11 cellular contexts compared by ENCODE assay signal in the genomic region with DNA sequence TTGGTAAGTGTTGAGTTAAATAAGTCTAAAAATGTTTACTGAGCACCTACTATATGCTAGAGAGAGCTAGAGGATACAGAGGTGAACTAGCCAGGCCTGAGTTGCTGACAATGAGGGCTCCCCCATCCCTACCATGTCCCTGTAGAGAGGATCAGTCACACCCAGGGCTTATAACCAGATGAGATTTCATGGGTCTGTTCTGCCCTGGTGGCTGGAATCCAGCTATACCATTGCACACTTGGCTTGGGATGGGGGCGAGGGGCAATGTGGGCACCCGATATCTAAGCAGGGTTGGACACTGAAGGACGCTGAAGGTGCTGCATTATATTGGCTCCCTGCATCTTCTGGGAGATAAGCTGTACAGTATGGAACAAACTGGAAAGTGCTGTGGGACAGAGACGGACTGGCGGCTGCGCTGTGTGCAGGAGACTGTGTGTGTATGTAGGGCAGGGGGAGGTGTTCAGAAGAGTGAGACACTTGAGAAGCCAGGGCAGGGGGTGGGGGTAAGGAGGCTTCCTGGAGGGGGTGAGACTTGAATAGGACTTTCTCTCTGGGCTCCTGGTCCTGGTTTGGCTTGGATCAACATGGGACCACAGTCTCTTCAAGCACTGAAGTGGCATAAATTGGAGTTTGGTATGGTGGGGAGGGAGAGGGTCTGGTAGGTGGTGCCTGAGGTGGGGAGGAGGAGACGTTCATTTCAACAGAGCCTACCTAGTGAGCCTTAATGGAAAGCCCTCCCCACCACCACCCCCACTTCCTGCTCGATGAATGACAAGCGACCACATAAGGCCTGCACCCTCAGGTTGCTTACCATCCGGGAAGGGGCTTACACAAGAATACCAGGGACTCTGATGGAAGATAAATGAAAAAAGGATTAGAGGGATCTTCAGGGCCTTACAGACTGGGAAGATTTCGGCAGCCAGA. TPM values are rescaled to one million over a fixed set of nuclear protein-coding genes. Genes with fewer than 3 reads are reported as not detected.
DNase-seq lines count a peak whose midpoint lies in the region; ATAC-seq lines count a peak whose summit lies in the region.
"Had no signal": no experiment of that assay in that cellular context is flagged by ENCODE, and none has a peak within 500 bp of the region (broad histone marks: within the 10 kb centered on the region; RNA-seq: fewer than 3 reads in every experiment).

No MANE protein-coding gene starts in this region.

- peaks cover 0 to 4% (median 0%) of the 10 kb centered on the region in 11 experiments; a peak in 1 of 22 replicates for H4K20me1 ChIP-seq in BLaER1 treated with 17β-estradiol and CSF1 and Interleukin-3, amounts not matched to agents 10 nM and 100 nM
- 0 out of 2 replicates have a peak, but pooled peaks cover 6% of the 10 kb centered on the region for H4K20me1 ChIP-seq in Karpas-422 (ENCODE audit: insufficient read depth, low read depth, low read length)

- H3K27me3 ChIP-seq in BLaER1 treated with 17β-estradiol and CSF1 and Interleukin-3, amounts not matched to agents 10 nM and 100 nM = no peaks in the 10 kb centered on the region
- no peaks in the 10 kb centered on the region for H3K27me3 ChIP-seq in Karpas-422 (ENCODE audit: low read length)
- H3K27me3 ChIP-seq: left lung had no signal

- no peak for DNase-seq in Karpas-422
- DNase-seq in activated naive CD8-positive, alpha-beta T cell treated with anti-CD3 and anti-CD28 coated beads, Interleukin-2, amount 10 ng/mL, durations not matched to agents 7 days and 5 days = no peak
- DNase-seq in natural killer cell treated with Interleukin-12 subunit alpha and Interleukin-12 subunit beta and Interleukin-15 and Interleukin-18, amount 100 ng/mL, for 72 hours (ENCODE audit: low spot score) = peak; percentile 20
- no peak for DNase-seq in SK-N-DZ (ENCODE audit: low spot score)
- DNase-seq: DMS79, NCI-H748 treated with DMSO at 0.1 percent for 48 hours had no signal

- H3K4me3 ChIP-seq in BLaER1 treated with 17β-estradiol and CSF1 and Interleukin-3, amounts not matched to agents 10 nM and 100 nM = peak overlapping the region in 9 of 10 experiments; percentile 22 to 72 (median 66); a peak in 14 of 20 replicates
- H3K4me3 ChIP-seq in Karpas-422 (ENCODE audit: low read length) = peak overlapping the region; percentile 65; the same call in 1 of the 2 replicates

- H3K9me3 Mint-ChIP-seq in activated naive CD8-positive, alpha-beta T cell treated with anti-CD3 and anti-CD28 coated beads, Interleukin-2, amount 10 ng/mL, durations not matched to agents 7 days and 5 days = no peaks in the 10 kb centered on the region
- no peaks in the 10 kb centered on the region for H3K9me3 Mint-ChIP-seq in natural killer cell treated with Interleukin-12 subunit alpha and Interleukin-12 subunit beta and Interleukin-15 and Interleukin-18, amount 100 ng/mL, for 72 hours

- H3K36me3 Mint-ChIP-seq in activated naive CD8-positive, alpha-beta T cell treated with anti-CD3 and anti-CD28 coated beads, Interleukin-2, amount 10 ng/mL, durations not matched to agents 7 days and 5 days = peaks cover 14% of the 10 kb centered on the region
- no peaks in the 10 kb centered on the region for H3K36me3 Mint-ChIP-seq in natural killer cell treated with Interleukin-12 subunit alpha and Interleukin-12 subunit beta and Interleukin-15 and Interleukin-18, amount 100 ng/mL, for 72 hours

- no peaks in the 10 kb centered on the region for H3K27me3 Mint-ChIP-seq in activated naive CD8-positive, alpha-beta T cell treated with anti-CD3 and anti-CD28 coated beads, Interleukin-2, amount 10 ng/mL, durations not matched to agents 7 days and 5 days
- no peaks in the 10 kb centered on the region for H3K27me3 Mint-ChIP-seq in natural killer cell treated with Interleukin-12 subunit alpha and Interleukin-12 subunit beta and Interleukin-15 and Interleukin-18, amount 100 ng/mL, for 72 hours

- H3K9me2 ChIP-seq in Karpas-422 (replicated peaks; ENCODE audit: insufficient read depth, low read length) = no peaks in the 10 kb centered on the region

- H3K9me3 ChIP-seq in BLaER1 treated with 17β-estradiol and CSF1 and Interleukin-3, amounts not matched to agents 10 nM and 100 nM (replicated peaks in 1 of 11) = no peaks in the 10 kb centered on the region
- no peaks in the 10 kb centered on the region for H3K9me3 ChIP-seq in Karpas-422 (ENCODE audit: low read length)
- H3K9me3 ChIP-seq: left lung had no signal

- H3K27ac ChIP-seq in BLaER1 treated with 17β-estradiol and CSF1 and Interleukin-3, amounts not matched to agents 10 nM and 100 nM = peak overlapping the region in 9 of 11 experiments; percentile 88 to 96 (median 92); a peak in 17 of 22 replicates
- no peak overlapping the region for H3K27ac ChIP-seq in Karpas-422 (ENCODE audit: low read length)

- no peak for ATAC-seq in activated naive CD8-positive, alpha-beta T cell treated with anti-CD3 and anti-CD28 coated beads, Interleukin-2, amount 10 ng/mL, durations not matched to agents 7 days and 5 days (ENCODE audit: low read depth)
- no peak for ATAC-seq in natural killer cell treated with Interleukin-12 subunit alpha and Interleukin-12 subunit beta and Interleukin-15 and Interleukin-18, amount 100 ng/mL, for 72 hours
- ATAC-seq in GM21529 (IDR thresholded peaks at IDR 0.05; ENCODE audit: unreplicated experiment) (no peak), HG03135 (IDR thresholded peaks at IDR 0.05; ENCODE audit: unreplicated experiment) (no peak), GM19035 (IDR thresholded peaks at IDR 0.05; ENCODE audit: unreplicated experiment) (no peak)
- ATAC-seq: left lung had no signal

- peaks cover 56% of the 10 kb centered on the region for H3K4me1 Mint-ChIP-seq in activated naive CD8-positive, alpha-beta T cell treated with anti-CD3 and anti-CD28 coated beads, Interleukin-2, amount 10 ng/mL, durations not matched to agents 7 days and 5 days
- peaks cover 39 to 61% of the 10 kb centered on the region in 2 donors for H3K4me1 Mint-ChIP-seq in natural killer cell treated with Interleukin-12 subunit alpha and Interleukin-12 subunit beta and Interleukin-15 and Interleukin-18, amount 100 ng/mL, for 72 hours (ENCODE audit: low read depth in 2 of 2)

- no peaks in the 10 kb centered on the region for H3K36me3 ChIP-seq in BLaER1 treated with 17β-estradiol and CSF1 and Interleukin-3, amounts not matched to agents 10 nM and 100 nM
- H3K36me3 ChIP-seq in Karpas-422 (ENCODE audit: insufficient read depth, low read length) = no peaks in the 10 kb centered on the region
- H3K36me3 ChIP-seq: left lung had no signal

- POLR2A ChIA-PET in activated naive CD8-positive, alpha-beta T cell treated with anti-CD3 and anti-CD28 coated beads, Interleukin-2, amount 10 ng/mL, durations not matched to agents 7 days and 5 days (lab: Charles Lee) = interaction anchor here (1.0 kb wide), 1 partner anchor 42 kb away, joined by 3 read pairs; no protein-coding TSS in a partner anchor

- H3K4me2 ChIP-seq in BLaER1 treated with 17β-estradiol and CSF1 and Interleukin-3, amounts not matched to agents 10 nM and 100 nM = peak overlapping the region; percentile 95 to 100 (median 99)
- H3K4me2 ChIP-seq in Karpas-422 (ENCODE audit: low read depth, low read length, poor library complexity, severe bottlenecking) = peak overlapping the region; percentile 66

- H3K27ac Mint-ChIP-seq in activated naive CD8-positive, alpha-beta T cell treated with anti-CD3 and anti-CD28 coated beads, Interleukin-2, amount 10 ng/mL, durations not matched to agents 7 days and 5 days = peak overlapping the region; percentile 83
- H3K27ac Mint-ChIP-seq in natural killer cell treated with Interleukin-12 subunit alpha and Interleukin-12 subunit beta and Interleukin-15 and Interleukin-18, amount 100 ng/mL, for 72 hours = peak overlapping the region; percentile 76 to 89

- H3K4me1 ChIP-seq in BLaER1 treated with 17β-estradiol and CSF1 and Interleukin-3, amounts not matched to agents 10 nM and 100 nM = peaks cover 79 to 94% (median 83%) of the 10 kb centered on the region in 10 experiments
- peaks cover 47% of the 10 kb centered on the region for H3K4me1 ChIP-seq in Karpas-422 (ENCODE audit: low read length)

- peak overlapping the region; percentile 88 for H3K4me3 Mint-ChIP-seq in activated naive CD8-positive, alpha-beta T cell treated with anti-CD3 and anti-CD28 coated beads, Interleukin-2, amount 10 ng/mL, durations not matched to agents 7 days and 5 days
- peak overlapping the region; percentile 68 for H3K4me3 Mint-ChIP-seq in natural killer cell treated with Interleukin-12 subunit alpha and Interleukin-12 subunit beta and Interleukin-15 and Interleukin-18, amount 100 ng/mL, for 72 hours

- peak overlapping the region in 10 of 11 experiments; percentile 73 to 86 (median 82); a peak in 16 of 22 replicates for H3K9ac ChIP-seq in BLaER1 treated with 17β-estradiol and CSF1 and Interleukin-3, amounts not matched to agents 10 nM and 100 nM
- H3K9ac ChIP-seq in Karpas-422 (ENCODE audit: low read length) = peak overlapping the region; percentile 67

- peaks cover 6% of the 10 kb centered on the region; the same call in 1 of the 2 replicates for H3K79me2 ChIP-seq in Karpas-422 (ENCODE audit: low read length)

- H2AFZ ChIP-seq in Karpas-422 (ENCODE audit: low read length) = no peak overlapping the region

RNA-seq across cellular contexts. Expression of a gene that starts 1.8 kb away (rescaled TPM):
- 22.2 and 39.5 TPM in 2 replicates for total RNA-seq in Karpas-422 (2014; rRNA removed; shearing (Covaris generic); ENCODE audit: low replicate concordance)
- total RNA-seq in activated naive CD8-positive, alpha-beta T cell treated with anti-CD3 and anti-CD28 coated beads, Interleukin-2, amount 10 ng/mL, durations not matched to agents 7 days and 5 days = 10 to 100 TPM; 71.9 to 80.2 TPM
- total RNA-seq in natural killer cell treated with Interleukin-12 subunit alpha and Interleukin-12 subunit beta and Interleukin-15 and Interleukin-18, amount 100 ng/mL, for 72 hours = 100 to 1,000 TPM in 1 of 2 donors, 10 to 100 TPM in 1; 39.3 to 158 TPM
- 2.5 TPM in 1 of 2 replicates, not detected in the other for polyA plus RNA-seq in SK-N-DZ (2014; cell fraction: cytosol; rRNA removed)
- not detected in 2 replicates for polyA plus RNA-seq in SK-N-DZ (2014; cell fraction: nucleus; rRNA removed)
